1 cellular context compared by ENCODE assay signal in the genomic region with DNA sequence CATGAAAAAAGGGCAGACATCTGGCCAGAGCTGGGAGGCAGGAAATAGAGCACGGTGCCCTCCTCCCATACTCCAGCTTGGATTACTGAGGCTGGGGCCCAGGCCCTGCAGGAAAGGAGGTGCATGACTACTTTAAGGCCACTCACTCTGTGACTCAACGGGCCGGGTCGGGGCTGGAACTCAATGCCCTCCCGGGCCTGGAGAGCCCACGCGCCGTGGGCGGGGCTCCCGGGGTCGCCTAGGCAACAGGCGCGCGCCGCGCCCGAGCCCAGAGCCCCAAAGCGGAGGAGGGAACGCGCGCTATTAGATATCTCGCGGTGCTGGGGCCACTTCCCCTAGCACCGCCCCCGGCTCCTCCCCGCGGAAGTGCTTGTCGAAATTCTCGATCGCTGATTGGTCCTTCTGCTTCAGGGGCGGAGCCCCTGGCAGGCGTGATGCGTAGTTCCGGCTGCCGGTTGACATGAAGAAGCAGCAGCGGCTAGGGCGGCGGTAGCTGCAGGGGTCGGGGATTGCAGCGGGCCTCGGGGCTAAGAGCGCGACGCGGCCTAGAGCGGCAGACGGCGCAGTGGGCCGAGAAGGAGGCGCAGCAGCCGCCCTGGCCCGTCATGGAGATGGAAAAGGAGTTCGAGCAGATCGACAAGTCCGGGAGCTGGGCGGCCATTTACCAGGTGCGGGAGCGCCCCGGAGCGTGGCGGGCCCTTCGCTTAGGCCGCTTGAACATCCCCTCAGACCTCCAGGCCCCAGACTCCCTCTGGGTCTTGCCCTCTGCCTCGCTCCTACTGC.
TF ChIP-seq lines count a peak whose summit lies in the region.

PTPN1 (plus strand) TSS at position 461 of the 783 bp plus-strand sequence; CDS start at position 606, 145 bp downstream.

TF ChIP-seq in K562, 482 proteins besides CTCF, POLR2A, EP300 and RAD21 (continued from another document and continues in another):
- TF ChIP-seq CTBP1 (IDR thresholded peaks at IDR 0.05; ENCODE audit: borderline replicate concordance) (peak; percentile 44; the same call in 1 of the 2 replicates), PHTF2 (CRISPR knock-in tag; IDR thresholded peaks at IDR 0.05) (no peak), NFXL1 (CRISPR knock-in tag; IDR thresholded peaks at IDR 0.05) (no peak), POLR2H (tag; IDR thresholded peaks at IDR 0.05; ENCODE audit: low read depth) (peak; percentile 85), SP1 (CRISPR knock-in tag; IDR thresholded peaks at IDR 0.05) (peak; percentile 95), EP400 (IDR thresholded peaks at IDR 0.05) (peak; percentile 82), NRF1 (conservative IDR thresholded peaks at IDR 0.05 in 1 of 2, IDR thresholded peaks at IDR 0.05 in 1 of 2) (peak; percentile 78 to 81), HSF4 (CRISPR knock-in tag; IDR thresholded peaks at IDR 0.05; ENCODE audit: borderline replicate concordance) (no peak), NCOA4 (IDR thresholded peaks at IDR 0.05; ENCODE audit: partially characterized antibody) (no peak), EGR1 (conservative IDR thresholded peaks at IDR 0.05) (peak; percentile 97), FOXM1 (IDR thresholded peaks at IDR 0.05; ENCODE audit: low read depth) (no peak), FOXM1 (CRISPR knock-in tag; IDR thresholded peaks at IDR 0.05; ENCODE audit: low read depth) (no peak), ZNF398 (CRISPR knock-in tag; IDR thresholded peaks at IDR 0.05) (no peak), REST (CRISPR knock-in tag; IDR thresholded peaks at IDR 0.05; ENCODE audit: low read depth) (no peak; the same call in 1 of the 2 replicates), ZNF436 (CRISPR knock-in tag; IDR thresholded peaks at IDR 0.05) (no peak), ZKSCAN1 (IDR thresholded peaks at IDR 0.05; ENCODE audit: low read depth, low read length) (no peak), NCOR1 (IDR thresholded peaks at IDR 0.05) (no peak), E2F1 (CRISPR knock-in tag; IDR thresholded peaks at IDR 0.05) (no peak), SAP30 (IDR thresholded peaks at IDR 0.05; ENCODE audit: borderline replicate concordance, insufficient read depth, low read depth, low read length, poor library complexity, severe bottlenecking) (peak; percentile 79), TARDBP (IDR thresholded peaks at IDR 0.05) (0 out of 2 replicates have a peak, but pooled peaks have one; percentile 62), MLLT1 (IDR thresholded peaks at IDR 0.05) (0 out of 4 replicates have a peak, but pooled peaks of 1 of the 2 experiments have one; percentile 20), THAP12 (CRISPR knock-in tag; IDR thresholded peaks at IDR 0.05) (peak; percentile 96), TCF3 (CRISPR knock-in tag; IDR thresholded peaks at IDR 0.05) (peak; percentile 26; the same call in 1 of the 2 replicates), RBM17 (IDR thresholded peaks at IDR 0.05; ENCODE audit: borderline replicate concordance, low read depth, low read length) (no peak), PBX2 (CRISPR knock-in tag; IDR thresholded peaks at IDR 0.05; ENCODE audit: low read depth) (no peak), PBX2 (tag; conservative IDR thresholded peaks at IDR 0.05; ENCODE audit: low read depth) (no peak), KDM1A (IDR thresholded peaks at IDR 0.05) (peak; percentile 24 to 48; a peak in 1 of 4 replicates), DDX20 (tag; IDR thresholded peaks at IDR 0.05; ENCODE audit: low read depth) (no peak), HMG20A (CRISPR knock-in tag; conservative IDR thresholded peaks at IDR 0.05) (no peak), GTF2E2 (tag; IDR thresholded peaks at IDR 0.05) (peak; percentile 8; the same call in 1 of the 2 replicates), ZNF143 (CRISPR knock-in tag; IDR thresholded peaks at IDR 0.05) (no peak), U2AF1 (optimal IDR thresholded peaks at IDR 0.05; ENCODE audit: low read depth, low read length) (peak; percentile 56), RBM14 (IDR thresholded peaks at IDR 0.05; ENCODE audit: borderline replicate concordance, insufficient read depth, low read depth, low read length) (no peak), ZNF395 (CRISPR knock-in tag; IDR thresholded peaks at IDR 0.05) (peak; percentile 73; the same call in 1 of the 2 replicates), NFE2 (IDR thresholded peaks at IDR 0.05; ENCODE audit: low read depth) (no peak), ZNF696 (CRISPR knock-in tag; conservative IDR thresholded peaks at IDR 0.05) (no peak), HMGN3 (IDR thresholded peaks at IDR 0.05; ENCODE audit: borderline replicate concordance, extremely low read depth, insufficient read length, low read depth, low read length) (peak; percentile 83), ZNF57 (CRISPR knock-in tag; IDR thresholded peaks at IDR 0.05) (no peak), SLC30A9 (CRISPR knock-in tag; IDR thresholded peaks at IDR 0.05) (no peak)
- TF ChIP-seq, protein P1, sequence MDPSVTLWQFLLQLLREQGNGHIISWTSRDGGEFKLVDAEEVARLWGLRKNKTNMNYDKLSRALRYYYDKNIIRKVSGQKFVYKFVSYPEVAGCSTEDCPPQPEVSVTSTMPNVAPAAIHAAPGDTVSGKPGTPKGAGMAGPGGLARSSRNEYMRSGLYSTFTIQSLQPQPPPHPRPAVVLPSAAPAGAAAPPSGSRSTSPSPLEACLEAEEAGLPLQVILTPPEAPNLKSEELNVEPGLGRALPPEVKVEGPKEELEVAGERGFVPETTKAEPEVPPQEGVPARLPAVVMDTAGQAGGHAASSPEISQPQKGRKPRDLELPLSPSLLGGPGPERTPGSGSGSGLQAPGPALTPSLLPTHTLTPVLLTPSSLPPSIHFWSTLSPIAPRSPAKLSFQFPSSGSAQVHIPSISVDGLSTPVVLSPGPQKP (CRISPR knock-in tag; IDR thresholded peaks at IDR 0.05) = no peak
